ENCODE assay signal across 1 cellular context in genomic region chr15:41116116-41116871, GRCh38.
TF ChIP-seq lines count a peak whose summit lies in the region.

INO80 (minus strand) TSS chr15:41116280; CDS start chr15:41096310, 19,970 bp downstream.

TF ChIP-seq in GM12878, 131 proteins besides CTCF, POLR2A, EP300 and RAD21 (continued from another document):
- TF ChIP-seq CREB1 (IDR thresholded peaks at IDR 0.05; ENCODE audit: low read depth) (peak; percentile 62; the same call in 1 of the 2 replicates), KLF5 (IDR thresholded peaks at IDR 0.05; ENCODE audit: partially characterized antibody) (peak; percentile 88), BRCA1 (IDR thresholded peaks at IDR 0.05; ENCODE audit: low read depth, low read length) (peak; percentile 69), IRF4 (IDR thresholded peaks at IDR 0.05; ENCODE audit: low read depth, low read length) (peak; percentile 50; the same call in 1 of the 2 replicates), ATF2 (IDR thresholded peaks at IDR 0.05; ENCODE audit: low read length) (0 out of 2 replicates have a peak, but pooled peaks have one; percentile 38), IKZF1 (conservative IDR thresholded peaks at IDR 0.05) (peak; percentile 96), MAX (IDR thresholded peaks at IDR 0.05; ENCODE audit: low read depth, low read length) (peak; percentile 73), EED (IDR thresholded peaks at IDR 0.05; ENCODE audit: low read depth) (peak; percentile 91), NBN (IDR thresholded peaks at IDR 0.05) (peak; percentile 77), CREM (IDR thresholded peaks at IDR 0.05; ENCODE audit: low read depth) (peak; percentile 47; the same call in 1 of the 2 replicates), BMI1 (IDR thresholded peaks at IDR 0.05; ENCODE audit: borderline replicate concordance) (no peak), NR2C2 (IDR thresholded peaks at IDR 0.05; ENCODE audit: borderline replicate concordance, control insufficient read depth, insufficient read length, low read depth) (peak; percentile 98), HCFC1 (IDR thresholded peaks at IDR 0.05; ENCODE audit: low read length) (peak; percentile 69; the same call in 1 of the 2 replicates), DPF2 (IDR thresholded peaks at IDR 0.05) (peak; percentile 71; the same call in 1 of the 2 replicates), STAT1 (conservative IDR thresholded peaks at IDR 0.05) (peak; percentile 98), IKZF2 (IDR thresholded peaks at IDR 0.05) (peak; percentile 91 to 94), SMC3 (IDR thresholded peaks at IDR 0.05; ENCODE audit: borderline replicate concordance, low read length) (no peak), SIN3A (IDR thresholded peaks at IDR 0.05; ENCODE audit: low read depth, low read length) (no peak; the same call in 1 of the 2 replicates), YY1 (IDR thresholded peaks at IDR 0.05; ENCODE audit: low read depth, low read length) (peak; percentile 95), RAD51 (IDR thresholded peaks at IDR 0.05) (no peak), PAX8 (IDR thresholded peaks at IDR 0.05) (no peak), CEBPB (IDR thresholded peaks at IDR 0.05; ENCODE audit: borderline replicate concordance in 1 of 2, low read depth in 2 of 2, low read length in 2 of 2) (no peak), CHD2 (IDR thresholded peaks at IDR 0.05; ENCODE audit: borderline replicate concordance, low read depth, low read length) (peak; percentile 97), BCL3 (IDR thresholded peaks at IDR 0.05; ENCODE audit: borderline replicate concordance, insufficient read depth, low read depth, low read length, poor library complexity, severe bottlenecking) (no peak), ZBTB33 (IDR thresholded peaks at IDR 0.05) (peak; percentile 32; the same call in 1 of the 2 replicates), ESRRA (IDR thresholded peaks at IDR 0.05; ENCODE audit: low read length) (no peak), TAF1 (IDR thresholded peaks at IDR 0.05; ENCODE audit: borderline replicate concordance, low read depth, low read length) (peak; percentile 82), ZNF207 (IDR thresholded peaks at IDR 0.05; ENCODE audit: borderline replicate concordance) (peak; percentile 98), ELK1 (IDR thresholded peaks at IDR 0.05; ENCODE audit: low read depth, low read length) (peak; percentile 66), CHD1 (IDR thresholded peaks at IDR 0.05; ENCODE audit: low read depth, low read length) (peak; percentile 62; the same call in 1 of the 2 replicates), PML (IDR thresholded peaks at IDR 0.05; ENCODE audit: low read length) (peak; percentile 59; the same call in 1 of the 2 replicates), BHLHE40 (IDR thresholded peaks at IDR 0.05; ENCODE audit: borderline replicate concordance in 1 of 2, low read depth in 2 of 2, low read length in 1 of 2) (peak; percentile 58 to 84; a peak in 2 of 4 replicates), JUNB (IDR thresholded peaks at IDR 0.05) (no peak), CHD4 (IDR thresholded peaks at IDR 0.05) (no peak), FOXK2 (IDR thresholded peaks at IDR 0.05) (peak; percentile 77)
- TF ChIP-seq, protein P1, sequence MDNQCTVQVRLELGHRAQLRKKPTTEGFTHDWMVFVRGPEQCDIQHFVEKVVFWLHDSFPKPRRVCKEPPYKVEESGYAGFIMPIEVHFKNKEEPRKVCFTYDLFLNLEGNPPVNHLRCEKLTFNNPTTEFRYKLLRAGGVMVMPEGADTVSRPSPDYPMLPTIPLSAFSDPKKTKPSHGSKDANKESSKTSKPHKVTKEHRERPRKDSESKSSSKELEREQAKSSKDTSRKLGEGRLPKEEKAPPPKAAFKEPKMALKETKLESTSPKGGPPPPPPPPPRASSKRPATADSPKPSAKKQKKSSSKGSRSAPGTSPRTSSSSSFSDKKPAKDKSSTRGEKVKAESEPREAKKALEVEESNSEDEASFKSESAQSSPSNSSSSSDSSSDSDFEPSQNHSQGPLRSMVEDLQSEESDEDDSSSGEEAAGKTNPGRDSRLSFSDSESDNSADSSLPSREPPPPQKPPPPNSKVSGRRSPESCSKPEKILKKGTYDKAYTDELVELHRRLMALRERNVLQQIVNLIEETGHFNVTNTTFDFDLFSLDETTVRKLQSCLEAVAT (IDR thresholded peaks at IDR 0.05) = peak; percentile 100
- TF ChIP-seq, protein P2, sequence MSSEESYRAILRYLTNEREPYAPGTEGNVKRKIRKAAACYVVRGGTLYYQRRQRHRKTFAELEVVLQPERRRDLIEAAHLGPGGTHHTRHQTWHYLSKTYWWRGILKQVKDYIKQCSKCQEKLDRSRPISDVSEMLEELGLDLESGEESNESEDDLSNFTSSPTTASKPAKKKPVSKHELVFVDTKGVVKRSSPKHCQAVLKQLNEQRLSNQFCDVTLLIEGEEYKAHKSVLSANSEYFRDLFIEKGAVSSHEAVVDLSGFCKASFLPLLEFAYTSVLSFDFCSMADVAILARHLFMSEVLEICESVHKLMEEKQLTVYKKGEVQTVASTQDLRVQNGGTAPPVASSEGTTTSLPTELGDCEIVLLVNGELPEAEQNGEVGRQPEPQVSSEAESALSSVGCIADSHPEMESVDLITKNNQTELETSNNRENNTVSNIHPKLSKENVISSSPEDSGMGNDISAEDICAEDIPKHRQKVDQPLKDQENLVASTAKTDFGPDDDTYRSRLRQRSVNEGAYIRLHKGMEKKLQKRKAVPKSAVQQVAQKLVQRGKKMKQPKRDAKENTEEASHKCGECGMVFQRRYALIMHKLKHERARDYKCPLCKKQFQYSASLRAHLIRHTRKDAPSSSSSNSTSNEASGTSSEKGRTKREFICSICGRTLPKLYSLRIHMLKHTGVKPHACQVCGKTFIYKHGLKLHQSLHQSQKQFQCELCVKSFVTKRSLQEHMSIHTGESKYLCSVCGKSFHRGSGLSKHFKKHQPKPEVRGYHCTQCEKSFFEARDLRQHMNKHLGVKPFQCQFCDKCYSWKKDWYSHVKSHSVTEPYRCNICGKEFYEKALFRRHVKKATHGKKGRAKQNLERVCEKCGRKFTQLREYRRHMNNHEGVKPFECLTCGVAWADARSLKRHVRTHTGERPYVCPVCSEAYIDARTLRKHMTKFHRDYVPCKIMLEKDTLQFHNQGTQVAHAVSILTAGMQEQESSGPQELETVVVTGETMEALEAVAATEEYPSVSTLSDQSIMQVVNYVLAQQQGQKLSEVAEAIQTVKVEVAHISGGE (CRISPR knock-in tag; IDR thresholded peaks at IDR 0.05) = no peak
TF ChIP-seq in GM12878: peak in this region for 59.
